ENCODE assay signal across 20 cellular contexts in genomic region chr13:25848822-25849740, GRCh38.
DNase-seq lines count a peak whose midpoint lies in the region; ATAC-seq and TF ChIP-seq lines count a peak whose summit lies in the region.
"Had no signal": no experiment of that assay in that cellular context is flagged by ENCODE, and none has a peak within 500 bp of the region (broad histone marks: within the 10 kb centered on the region; RNA-seq: fewer than 3 reads in every experiment).

No MANE protein-coding gene starts in this region.

- H3K27me3 ChIP-seq in DND-41 (ENCODE audit: insufficient read depth, low read length, poor library complexity) (no peaks in the 10 kb centered on the region), Karpas-422 (ENCODE audit: low read length) (no peaks in the 10 kb centered on the region)

- H3K27me3 Mint-ChIP-seq in endothelial cell (ENCODE audit: unreplicated experiment): peaks cover 5% of the 10 kb centered on the region
- H3K27me3 Mint-ChIP-seq in progenitor cell of endocrine pancreas: peaks cover 10% of the 10 kb centered on the region
- H3K27me3 Mint-ChIP-seq: activated naive CD8-positive, alpha-beta T cell treated with anti-CD3 and anti-CD28 coated beads, Interleukin-2, amount 50 U/mL, for 24 hours; natural killer cell treated with Interleukin-12 subunit alpha and Interleukin-12 subunit beta and Interleukin-15 and Interleukin-18, amount 100 ng/mL, for 72 hours had no signal

- 0 out of 2 replicates have a peak overlapping the region, but pooled peaks have one; percentile 12 for H2AFZ ChIP-seq in DND-41 (ENCODE audit: low read depth, low read length)
- H2AFZ ChIP-seq in Karpas-422 (ENCODE audit: low read length): no peak overlapping the region

- no peaks in the 10 kb centered on the region for H3K9me3 Mint-ChIP-seq in endothelial cell (ENCODE audit: unreplicated experiment)
- no peaks in the 10 kb centered on the region for H3K9me3 Mint-ChIP-seq in progenitor cell of endocrine pancreas (ENCODE audit: low read depth)
- H3K9me3 Mint-ChIP-seq: activated naive CD8-positive, alpha-beta T cell treated with anti-CD3 and anti-CD28 coated beads, Interleukin-2, amount 50 U/mL, for 24 hours; memory B cell; natural killer cell treated with Interleukin-12 subunit alpha and Interleukin-12 subunit beta and Interleukin-15 and Interleukin-18, amount 100 ng/mL, for 72 hours had no signal

- H4K20me1 ChIP-seq in DND-41 (ENCODE audit: insufficient read depth, low read length) (no peaks in the 10 kb centered on the region), Karpas-422 (ENCODE audit: insufficient read depth, low read depth, low read length) (no peaks in the 10 kb centered on the region)

- DNase-seq in DND-41 (no peak), M059J (ENCODE audit: low read depth) (peak; percentile 59), endothelial cell (ENCODE audit: low spot score) (no peak), progenitor cell of endocrine pancreas (ENCODE audit: low spot score, unreplicated experiment) (no peak), NCI-H2081 (lab: John Stamatoyannopoulos, UW) (no peak), Karpas-422 (no peak)
- DNase-seq: activated CD8-positive, alpha-beta T cell treated with anti-CD3 and anti-CD28 coated beads, Interleukin-2, amount 10 ng/mL, durations not matched to agents 7 days and 5 days; activated gamma-delta T cell; activated naive CD8-positive, alpha-beta T cell treated with anti-CD3 and anti-CD28 coated beads, Interleukin-2, amount 50 U/mL, for 24 hours; Caco-2; GOT3; NCI-H1694 treated with DMSO at 0.1 percent for 48 hours; NCI-H748 treated with DMSO at 0.1 percent for 48 hours; substantia nigra had no signal

- peak overlapping the region; percentile 13; the same call in 1 of the 2 replicates for H3K4me2 ChIP-seq in DND-41 (ENCODE audit: insufficient read depth, low read length)
- no peak overlapping the region for H3K4me2 ChIP-seq in Karpas-422 (ENCODE audit: low read depth, low read length, poor library complexity, severe bottlenecking)

- H3K79me2 ChIP-seq in DND-41 (ENCODE audit: insufficient read depth, low read length): no peaks in the 10 kb centered on the region
- no peaks in the 10 kb centered on the region for H3K79me2 ChIP-seq in Karpas-422 (ENCODE audit: low read length)

- no peak overlapping the region for H3K4me3 Mint-ChIP-seq in endothelial cell (ENCODE audit: unreplicated experiment)
- H3K4me3 Mint-ChIP-seq in progenitor cell of endocrine pancreas (ENCODE audit: low read depth): no peak overlapping the region
- H3K4me3 Mint-ChIP-seq: activated CD8-positive, alpha-beta T cell treated with anti-CD3 and anti-CD28 coated beads, Interleukin-2, amount 10 ng/mL, durations not matched to agents 7 days and 5 days; activated naive CD8-positive, alpha-beta T cell treated with anti-CD3 and anti-CD28 coated beads, Interleukin-2, amount 50 U/mL, for 24 hours; memory B cell had no signal

- H3K9me2 ChIP-seq in Karpas-422 (replicated peaks; ENCODE audit: insufficient read depth, low read length): no peaks in the 10 kb centered on the region

- H3K4me1 ChIP-seq in DND-41 (ENCODE audit: insufficient read depth, low read length): peaks cover 79% of the 10 kb centered on the region
- H3K4me1 ChIP-seq in Karpas-422 (ENCODE audit: low read length): no peaks in the 10 kb centered on the region
- H3K4me1 ChIP-seq: Caco-2 had no signal

- H3K27ac ChIP-seq in DND-41 (ENCODE audit: low read length) (peak overlapping the region; percentile 96), Karpas-422 (ENCODE audit: low read length) (no peak overlapping the region)
- H3K27ac ChIP-seq: HL-60 had no signal

- H3K9me3 ChIP-seq in DND-41 (ENCODE audit: insufficient read depth, low read length, severe bottlenecking) (no peaks in the 10 kb centered on the region), Karpas-422 (ENCODE audit: low read length) (no peaks in the 10 kb centered on the region)
- H3K9me3 ChIP-seq: Caco-2 had no signal

- ATAC-seq in DND-41 (ENCODE audit: insufficient read depth, low read depth): peak; percentile 41; the same call in 1 of the 3 replicates
- ATAC-seq in GM19023 (IDR thresholded peaks at IDR 0.05; ENCODE audit: unreplicated experiment): no peak
- ATAC-seq: activated CD4-positive, CD25-positive, alpha-beta regulatory T cell treated with anti-CD3 and anti-CD28 coated beads, Interleukin-2, amount 50 U/mL, for 24 hours; activated CD8-positive, alpha-beta T cell treated with anti-CD3 and anti-CD28 coated beads, Interleukin-2, amount 10 ng/mL, durations not matched to agents 7 days and 5 days; activated naive CD8-positive, alpha-beta T cell treated with anti-CD3 and anti-CD28 coated beads, Interleukin-2, amount 50 U/mL, for 24 hours; natural killer cell treated with Interleukin-12 subunit alpha and Interleukin-12 subunit beta and Interleukin-15 and Interleukin-18, amount 100 ng/mL, for 72 hours; Right ventricle myocardium inferior had no signal

- H3K4me1 Mint-ChIP-seq in endothelial cell (ENCODE audit: unreplicated experiment): peaks cover 22% of the 10 kb centered on the region
- no peaks in the 10 kb centered on the region for H3K4me1 Mint-ChIP-seq in progenitor cell of endocrine pancreas (ENCODE audit: low read depth)

- H3K4me3 ChIP-seq in DND-41 (ENCODE audit: low read depth in 1 of 2, low read length in 2 of 2): no peak overlapping the region
- no peak overlapping the region for H3K4me3 ChIP-seq in Karpas-422 (ENCODE audit: low read length)

- H3K36me3 Mint-ChIP-seq in endothelial cell (ENCODE audit: low read depth, unreplicated experiment) (no peaks in the 10 kb centered on the region), progenitor cell of endocrine pancreas (ENCODE audit: insufficient read depth) (no peaks in the 10 kb centered on the region)
- H3K36me3 Mint-ChIP-seq: memory B cell; natural killer cell treated with Interleukin-12 subunit alpha and Interleukin-12 subunit beta and Interleukin-15 and Interleukin-18, amount 100 ng/mL, for 72 hours had no signal

- peak overlapping the region; percentile 30 for H3K27ac Mint-ChIP-seq in endothelial cell (ENCODE audit: unreplicated experiment)
- H3K27ac Mint-ChIP-seq in progenitor cell of endocrine pancreas: peak overlapping the region; percentile 51
- H3K27ac Mint-ChIP-seq: memory B cell had no signal

- H3K9ac ChIP-seq in DND-41 (ENCODE audit: low read depth, low read length) (peak overlapping the region; percentile 32; the same call in 1 of the 2 replicates), Karpas-422 (ENCODE audit: low read length) (no peak overlapping the region)

- H3K36me3 ChIP-seq in DND-41 (ENCODE audit: insufficient read depth, low read length) (no peaks in the 10 kb centered on the region), Karpas-422 (ENCODE audit: insufficient read depth, low read length) (no peaks in the 10 kb centered on the region)

- no peak for TF ChIP-seq CTCF in DND-41 (IDR thresholded peaks at IDR 0.05; ENCODE audit: borderline replicate concordance, extremely low read depth, low read length, poor library complexity, severe bottlenecking)
- no peak for TF ChIP-seq CTCF in endothelial cell (IDR thresholded peaks at IDR 0.05; ENCODE audit: unreplicated experiment)
- TF ChIP-seq CTCF in progenitor cell of endocrine pancreas (IDR thresholded peaks at IDR 0.05; ENCODE audit: unreplicated experiment): no peak
